9 cellular contexts compared by ENCODE assay signal in genomic region chr1:2392686-2393085, GRCh38. TPM values are rescaled to one million over a fixed set of nuclear protein-coding genes. Genes with fewer than 3 reads are reported as not detected.
DNase-seq lines count a peak whose midpoint lies in the region; ATAC-seq and TF ChIP-seq lines count a peak whose summit lies in the region.
"Had no signal": no experiment of that assay in that cellular context is flagged by ENCODE, and none has a peak within 500 bp of the region (broad histone marks: within the 10 kb centered on the region; RNA-seq: fewer than 3 reads in every experiment).

No MANE protein-coding gene starts in this region.

- CTCF ChIA-PET in AG04449 (lab: Yijun Ruan, JAX) = interaction anchor here (0.7 to 21.2 kb wide), 5 partner anchors 12 to 218 kb away, joined by 3 to 891 read pairs (median 6); partner anchors contain the start of gene FAAP20

- no peaks in the 10 kb centered on the region for H3K9me3 Mint-ChIP-seq in IgD-negative memory B cell
- H3K9me3 Mint-ChIP-seq in central memory CD8-positive, alpha-beta T cell = no peaks in the 10 kb centered on the region
- no peaks in the 10 kb centered on the region for H3K9me3 Mint-ChIP-seq in naive B cell

- peak overlapping the region; percentile 66 to 95 (median 78) for H3K27ac Mint-ChIP-seq in IgD-negative memory B cell
- H3K27ac Mint-ChIP-seq in central memory CD8-positive, alpha-beta T cell (ENCODE audit: low read depth) = peak overlapping the region; percentile 92
- H3K27ac Mint-ChIP-seq in naive B cell = peak overlapping the region in 5 of 6 donors; percentile 24 to 91 (median 83)

- POLR2A ChIA-PET in AG04449 (lab: Yijun Ruan, JAX) = interaction anchor here (1.9 kb wide), 1 partner anchor 193 kb away, joined by 6 read pairs; no protein-coding TSS in a partner anchor

- peak overlapping the region; percentile 77 for H3K4me3 ChIP-seq in AG04449 (ENCODE audit: low read depth, low read length)

- H3K4me3 Mint-ChIP-seq in IgD-negative memory B cell (peak overlapping the region; percentile 86 to 95 (median 88)), naive B cell (peak overlapping the region; percentile 73 to 94 (median 88))
- H3K4me3 Mint-ChIP-seq in central memory CD8-positive, alpha-beta T cell = peak overlapping the region; percentile 85

- DNase-seq in AG04449 (ENCODE audit: low read depth, low spot score) (no peak), naive B cell (no peak), omental fat pad (ENCODE audit: low spot score) (no peak), medulla oblongata (ENCODE audit: extremely low spot score) (no peak)
- DNase-seq in central memory CD8-positive, alpha-beta T cell (ENCODE audit: low spot score in 2 of 2) = no peak
- DNase-seq: activated gamma-delta T cell treated with Interleukin-2 at 50 U/mL for 16 hours had no signal

- ATAC-seq in central memory CD8-positive, alpha-beta T cell (replicated peaks; ENCODE audit: extremely low read depth, poor library complexity, severe bottlenecking) = no peak
- no peak for ATAC-seq in naive B cell (ENCODE audit: low read depth in 2 of 2)
- ATAC-seq in GM21526 (IDR thresholded peaks at IDR 0.05; ENCODE audit: low FRiP score, unreplicated experiment) = no peak
- ATAC-seq in HG03108 (IDR thresholded peaks at IDR 0.05; ENCODE audit: unreplicated experiment) = no peak
- ATAC-seq in omental fat pad (ENCODE audit: low FRiP score) = no peak

- TF ChIP-seq CTCF in AG04449 (IDR thresholded peaks at IDR 0.05; ENCODE audit: insufficient read depth, low read length, missing control alignments) = no peak
- TF ChIP-seq CTCF in omental fat pad (IDR thresholded peaks at IDR 0.05) = no peak

- peaks cover 18 to 26% (median 24%) of the 10 kb centered on the region in 3 donors for H3K4me1 Mint-ChIP-seq in IgD-negative memory B cell
- H3K4me1 Mint-ChIP-seq in central memory CD8-positive, alpha-beta T cell = peaks cover 31% of the 10 kb centered on the region
- peaks cover 33 to 45% (median 40%) of the 10 kb centered on the region in 3 donors for H3K4me1 Mint-ChIP-seq in naive B cell

- no peaks in the 10 kb centered on the region for H3K27me3 Mint-ChIP-seq in IgD-negative memory B cell
- H3K27me3 Mint-ChIP-seq in central memory CD8-positive, alpha-beta T cell = no peaks in the 10 kb centered on the region
- H3K27me3 Mint-ChIP-seq in naive B cell = no peaks in the 10 kb centered on the region

- H3K36me3 Mint-ChIP-seq in IgD-negative memory B cell (no peaks in the 10 kb centered on the region), naive B cell (peaks cover 0 to 4% of the 10 kb centered on the region in 2 donors)
- H3K36me3 Mint-ChIP-seq in central memory CD8-positive, alpha-beta T cell (ENCODE audit: insufficient read depth) = peaks cover 34% of the 10 kb centered on the region

RNA-seq across cellular contexts. Expression of gene RER1, which starts 1.0 kb away (rescaled TPM):
- 141 TPM for polyA plus RNA-seq in IgD-negative memory B cell
- polyA plus RNA-seq in naive B cell (ENCODE audit: low read depth in 6 of 6) = 100 to 1,000 TPM; 116 to 129 (median 121) TPM
- 10 to 100 TPM; 59.4 to 91.7 (median 72.7) TPM for total RNA-seq in omental fat pad

RNA-seq across cellular contexts. Expression of gene MORN1, which starts 1.3 kb away (rescaled TPM):
- 6.7 TPM for polyA plus RNA-seq in IgD-negative memory B cell
- polyA plus RNA-seq in naive B cell (ENCODE audit: low read depth in 6 of 6) = 1 to 10 TPM in 5 of 6 donors, under 1 TPM in 1; 0.29 to 7.1 (median 6.1) TPM
- 1 to 10 TPM; 4.0 to 9.1 (median 6.4) TPM for total RNA-seq in omental fat pad

RNA-seq across cellular contexts. Expression of gene PEX10, which starts 19.7 kb away (rescaled TPM):
- polyA plus RNA-seq in IgD-negative memory B cell (14.8 TPM), naive B cell (ENCODE audit: low read depth in 6 of 6) (10 to 100 TPM; 10.7 to 24.1 (median 15.1) TPM)
- total RNA-seq in omental fat pad = 10 to 100 TPM; 20.8 to 33.3 (median 23.9) TPM
